20 cellular contexts compared by ENCODE assay signal in the genomic region with DNA sequence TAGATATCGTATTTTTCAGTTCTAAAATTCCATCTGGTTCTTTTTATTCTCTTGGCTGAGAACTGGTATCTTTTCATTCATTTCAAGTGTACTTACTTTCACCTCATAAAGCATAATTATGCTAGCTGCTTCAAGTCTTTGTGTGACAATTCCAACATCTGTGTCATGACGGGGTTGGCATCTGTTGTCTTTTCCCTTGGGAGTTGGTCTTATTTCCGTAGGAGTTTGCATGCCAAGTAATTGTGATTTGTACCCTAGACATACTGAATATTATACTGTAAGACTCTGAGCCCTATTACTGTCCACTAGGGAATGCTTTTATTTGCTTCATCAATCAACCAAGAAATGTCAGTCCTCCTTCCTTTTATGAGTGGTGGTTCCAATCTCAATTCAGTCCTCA. TPM values are rescaled to one million over a fixed set of nuclear protein-coding genes. Genes with fewer than 3 reads are reported as not detected.
DNase-seq lines count a peak whose midpoint lies in the region; ATAC-seq lines count a peak whose summit lies in the region.
"Had no signal": no experiment of that assay in that cellular context is flagged by ENCODE, and none has a peak within 500 bp of the region (broad histone marks: within the 10 kb centered on the region; RNA-seq: fewer than 3 reads in every experiment).

No MANE protein-coding gene starts in this region.

- ATAC-seq in HG03432 (IDR thresholded peaks at IDR 0.05; ENCODE audit: unreplicated experiment) (peak; percentile 19), HG03460 (IDR thresholded peaks at IDR 0.05; ENCODE audit: unreplicated experiment) (no peak)
- ATAC-seq: natural killer cell, T-cell had no signal

- peak; percentile 8 for DNase-seq in GM03348 (ENCODE audit: low spot score)
- peak; percentile 61 to 96 for DNase-seq in NCI-H524 (lab: John Stamatoyannopoulos, UW)
- peak; percentile 40 for DNase-seq in myocyte (ENCODE audit: low read depth)
- no peak for DNase-seq in mesenteric fat pad (ENCODE audit: low spot score)
- no peak for DNase-seq in anterior cingulate cortex (lab: John Stamatoyannopoulos, UW)
- DNase-seq: activated CD4-positive, alpha-beta memory T cell treated with anti-CD3 and anti-CD28 coated beads for 36 hours; activated naive CD4-positive, alpha-beta T cell treated with anti-CD3 and anti-CD28 coated beads, Interleukin-2, amount 50 U/mL, for 16 hours; activated T-cell treated with anti-CD3 and anti-CD28 coated beads, Interleukin-2, amount 50 U/mL, for 1 hour; COR-L47; endodermal cell; IMR-90; natural killer cell; Right ventricle myocardium superior; stimulated activated CD4-positive, alpha-beta T cell treated with anti-CD3 and anti-CD28 coated beads, Interleukin-4, amount 100 ng/mL, for 1 hour; T-cell; WERI-Rb-1 had no signal

RNA-seq across cellular contexts. Expression of gene HUS1, which starts 24.6 kb away (rescaled TPM):
- total RNA-seq in myocyte, result 47.0 and 73.0 TPM in 2 replicates
- 27.0 TPM for polyA plus RNA-seq in myocyte (2012)
- 35.8 TPM for total RNA-seq in mesenteric fat pad

RNA-seq across cellular contexts. Expression of gene SUN3, which starts 24.9 kb away (rescaled TPM):
- 0.32 TPM in 1 of 2 replicates, not detected in the other for total RNA-seq in myocyte
- 0.20 TPM for polyA plus RNA-seq in myocyte (2012)
- total RNA-seq in mesenteric fat pad, result not detected
- total RNA-seq: activated CD4-positive, alpha-beta memory T cell treated with anti-CD3 and anti-CD28 coated beads for 36 hours; endodermal cell; IMR-90; posterior vena cava; Right ventricle myocardium superior; vagina had no signal
- polyA plus RNA-seq: IMR-90 had no signal

RNA-seq across cellular contexts. Expression of gene C7orf57, which starts 31.3 kb away (rescaled TPM):
- total RNA-seq in myocyte, result 0.83 and 1.1 TPM in 2 replicates
- 0.16 TPM for polyA plus RNA-seq in myocyte (2012)
- not detected for total RNA-seq in mesenteric fat pad
- total RNA-seq: IMR-90, posterior vena cava, Right ventricle myocardium superior, vagina had no signal
- polyA plus RNA-seq: IMR-90 had no signal

RNA-seq across cellular contexts. Expression of gene PKD1L1, which starts 55.8 kb away (rescaled TPM):
- total RNA-seq in myocyte (0.03 and 0.10 TPM in 2 replicates), mesenteric fat pad (0.58 TPM)
- polyA plus RNA-seq in myocyte (2012), result 0.47 TPM

Comparison
In these comparisons a context has a peak if more than half of its experiments do, and no peak if none do; other contexts are left out.
1. DNase-seq: peak in GM03348 (single experiment), NCI-H524 (2 of 2) and myocyte (single experiment); none in mesenteric fat pad (single experiment) and anterior cingulate cortex (0 of 58).